Comparison of ENCODE assay signal across 1 cellular context in the genomic region with DNA sequence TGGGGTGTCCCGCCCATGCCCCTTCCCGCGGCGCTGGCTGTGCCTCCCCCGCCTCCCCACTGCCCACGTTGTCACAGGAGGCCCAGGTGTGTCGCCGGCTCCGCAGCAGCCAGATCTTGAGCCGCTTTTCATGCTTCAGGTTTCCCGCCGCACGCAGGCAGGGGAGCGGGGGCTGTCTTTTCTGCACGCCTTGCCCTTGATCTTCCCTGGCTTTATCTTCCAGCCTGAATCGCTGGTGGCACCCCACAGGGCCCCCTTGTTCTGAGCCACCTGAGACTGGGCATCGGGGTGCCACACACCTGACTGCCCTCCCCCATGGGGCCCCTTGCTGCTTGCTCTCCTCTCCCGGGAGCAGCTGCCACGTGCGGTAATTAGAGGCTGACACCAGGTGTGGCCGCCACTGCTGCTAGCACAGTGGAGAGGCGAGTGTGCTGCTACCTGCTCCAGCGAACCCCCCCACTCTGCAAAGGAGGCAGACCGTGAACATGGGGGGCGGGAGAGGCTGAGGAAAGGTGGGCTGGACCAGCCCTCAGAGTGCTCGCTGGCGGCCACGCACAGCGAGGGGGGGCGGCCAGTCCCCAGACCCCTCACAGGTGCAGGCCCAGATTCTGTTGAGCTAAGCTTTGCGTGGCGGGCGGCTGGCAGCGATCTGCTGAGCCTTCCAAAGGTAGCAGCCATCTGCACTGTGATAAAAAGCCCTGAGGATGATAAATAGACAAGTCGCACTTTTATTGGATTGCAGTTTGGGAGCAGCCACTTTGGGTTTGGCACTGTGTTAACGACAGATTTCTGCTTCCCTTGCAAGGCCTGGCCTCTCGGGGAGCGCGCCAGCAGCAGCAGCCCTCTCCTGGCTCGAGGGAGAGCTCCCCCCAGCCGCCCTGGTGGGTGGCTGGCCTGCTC.
TF ChIP-seq lines count a peak whose summit lies in the region.

No MANE protein-coding gene starts in this region.

TF ChIP-seq in WTC11, 78 proteins besides CTCF, POLR2A, EP300 and RAD21 (continued from another document and continues in another):
- TF ChIP-seq PRDM15 (CRISPR knock-in tag; IDR thresholded peaks at IDR 0.05) = no peak
- TF ChIP-seq ZNF263 (CRISPR knock-in tag; IDR thresholded peaks at IDR 0.05; ENCODE audit: low read depth) = no peak
- no peak for TF ChIP-seq SP1 (CRISPR knock-in tag; conservative IDR thresholded peaks at IDR 0.05)
- TF ChIP-seq E2F5 (CRISPR knock-in tag; IDR thresholded peaks at IDR 0.05) = no peak
- TF ChIP-seq, protein P1, sequence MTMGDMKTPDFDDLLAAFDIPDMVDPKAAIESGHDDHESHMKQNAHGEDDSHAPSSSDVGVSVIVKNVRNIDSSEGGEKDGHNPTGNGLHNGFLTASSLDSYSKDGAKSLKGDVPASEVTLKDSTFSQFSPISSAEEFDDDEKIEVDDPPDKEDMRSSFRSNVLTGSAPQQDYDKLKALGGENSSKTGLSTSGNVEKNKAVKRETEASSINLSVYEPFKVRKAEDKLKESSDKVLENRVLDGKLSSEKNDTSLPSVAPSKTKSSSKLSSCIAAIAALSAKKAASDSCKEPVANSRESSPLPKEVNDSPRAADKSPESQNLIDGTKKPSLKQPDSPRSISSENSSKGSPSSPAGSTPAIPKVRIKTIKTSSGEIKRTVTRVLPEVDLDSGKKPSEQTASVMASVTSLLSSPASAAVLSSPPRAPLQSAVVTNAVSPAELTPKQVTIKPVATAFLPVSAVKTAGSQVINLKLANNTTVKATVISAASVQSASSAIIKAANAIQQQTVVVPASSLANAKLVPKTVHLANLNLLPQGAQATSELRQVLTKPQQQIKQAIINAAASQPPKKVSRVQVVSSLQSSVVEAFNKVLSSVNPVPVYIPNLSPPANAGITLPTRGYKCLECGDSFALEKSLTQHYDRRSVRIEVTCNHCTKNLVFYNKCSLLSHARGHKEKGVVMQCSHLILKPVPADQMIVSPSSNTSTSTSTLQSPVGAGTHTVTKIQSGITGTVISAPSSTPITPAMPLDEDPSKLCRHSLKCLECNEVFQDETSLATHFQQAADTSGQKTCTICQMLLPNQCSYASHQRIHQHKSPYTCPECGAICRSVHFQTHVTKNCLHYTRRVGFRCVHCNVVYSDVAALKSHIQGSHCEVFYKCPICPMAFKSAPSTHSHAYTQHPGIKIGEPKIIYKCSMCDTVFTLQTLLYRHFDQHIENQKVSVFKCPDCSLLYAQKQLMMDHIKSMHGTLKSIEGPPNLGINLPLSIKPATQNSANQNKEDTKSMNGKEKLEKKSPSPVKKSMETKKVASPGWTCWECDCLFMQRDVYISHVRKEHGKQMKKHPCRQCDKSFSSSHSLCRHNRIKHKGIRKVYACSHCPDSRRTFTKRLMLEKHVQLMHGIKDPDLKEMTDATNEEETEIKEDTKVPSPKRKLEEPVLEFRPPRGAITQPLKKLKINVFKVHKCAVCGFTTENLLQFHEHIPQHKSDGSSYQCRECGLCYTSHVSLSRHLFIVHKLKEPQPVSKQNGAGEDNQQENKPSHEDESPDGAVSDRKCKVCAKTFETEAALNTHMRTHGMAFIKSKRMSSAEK (CRISPR knock-in tag; IDR thresholded peaks at IDR 0.05; ENCODE audit: borderline replicate concordance) = no peak
- TF ChIP-seq, protein P2, sequence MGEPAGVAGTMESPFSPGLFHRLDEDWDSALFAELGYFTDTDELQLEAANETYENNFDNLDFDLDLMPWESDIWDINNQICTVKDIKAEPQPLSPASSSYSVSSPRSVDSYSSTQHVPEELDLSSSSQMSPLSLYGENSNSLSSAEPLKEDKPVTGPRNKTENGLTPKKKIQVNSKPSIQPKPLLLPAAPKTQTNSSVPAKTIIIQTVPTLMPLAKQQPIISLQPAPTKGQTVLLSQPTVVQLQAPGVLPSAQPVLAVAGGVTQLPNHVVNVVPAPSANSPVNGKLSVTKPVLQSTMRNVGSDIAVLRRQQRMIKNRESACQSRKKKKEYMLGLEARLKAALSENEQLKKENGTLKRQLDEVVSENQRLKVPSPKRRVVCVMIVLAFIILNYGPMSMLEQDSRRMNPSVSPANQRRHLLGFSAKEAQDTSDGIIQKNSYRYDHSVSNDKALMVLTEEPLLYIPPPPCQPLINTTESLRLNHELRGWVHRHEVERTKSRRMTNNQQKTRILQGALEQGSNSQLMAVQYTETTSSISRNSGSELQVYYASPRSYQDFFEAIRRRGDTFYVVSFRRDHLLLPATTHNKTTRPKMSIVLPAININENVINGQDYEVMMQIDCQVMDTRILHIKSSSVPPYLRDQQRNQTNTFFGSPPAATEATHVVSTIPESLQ (CRISPR knock-in tag; IDR thresholded peaks at IDR 0.05) = no peak
- TF ChIP-seq OVOL2 (CRISPR knock-in tag; IDR thresholded peaks at IDR 0.05; ENCODE audit: borderline replicate concordance) = no peak
- TF ChIP-seq NFE2L1 (CRISPR knock-in tag; IDR thresholded peaks at IDR 0.05) = no peak
- TF ChIP-seq, protein P3, sequence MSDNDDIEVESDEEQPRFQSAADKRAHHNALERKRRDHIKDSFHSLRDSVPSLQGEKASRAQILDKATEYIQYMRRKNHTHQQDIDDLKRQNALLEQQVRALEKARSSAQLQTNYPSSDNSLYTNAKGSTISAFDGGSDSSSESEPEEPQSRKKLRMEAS (CRISPR knock-in tag; IDR thresholded peaks at IDR 0.05) = peak; percentile 38; the same call in 1 of the 2 replicates
- TF ChIP-seq TEAD4 (CRISPR knock-in tag; IDR thresholded peaks at IDR 0.05) = no peak
- TF ChIP-seq NR2C2 (CRISPR knock-in tag; IDR thresholded peaks at IDR 0.05) = no peak
- TF ChIP-seq ZNF232 (CRISPR knock-in tag; IDR thresholded peaks at IDR 0.05) = no peak
- no peak for TF ChIP-seq AR (CRISPR knock-in tag; IDR thresholded peaks at IDR 0.05)
- no peak for TF ChIP-seq MXD4 (CRISPR knock-in tag; IDR thresholded peaks at IDR 0.05; ENCODE audit: borderline replicate concordance)
- TF ChIP-seq NFATC4 (CRISPR knock-in tag; IDR thresholded peaks at IDR 0.05) = no peak
- TF ChIP-seq, protein P4, sequence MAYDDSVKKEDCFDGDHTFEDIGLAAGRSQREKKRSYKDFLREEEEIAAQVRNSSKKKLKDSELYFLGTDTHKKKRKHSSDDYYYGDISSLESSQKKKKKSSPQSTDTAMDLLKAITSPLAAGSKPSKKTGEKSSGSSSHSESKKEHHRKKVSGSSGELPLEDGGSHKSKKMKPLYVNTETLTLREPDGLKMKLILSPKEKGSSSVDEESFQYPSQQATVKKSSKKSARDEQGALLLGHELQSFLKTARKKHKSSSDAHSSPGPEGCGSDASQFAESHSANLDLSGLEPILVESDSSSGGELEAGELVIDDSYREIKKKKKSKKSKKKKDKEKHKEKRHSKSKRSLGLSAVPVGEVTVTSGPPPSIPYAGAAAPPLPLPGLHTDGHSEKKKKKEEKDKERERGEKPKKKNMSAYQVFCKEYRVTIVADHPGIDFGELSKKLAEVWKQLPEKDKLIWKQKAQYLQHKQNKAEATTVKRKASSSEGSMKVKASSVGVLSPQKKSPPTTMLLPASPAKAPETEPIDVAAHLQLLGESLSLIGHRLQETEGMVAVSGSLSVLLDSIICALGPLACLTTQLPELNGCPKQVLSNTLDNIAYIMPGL (CRISPR knock-in tag; IDR thresholded peaks at IDR 0.05) = no peak
- no peak for TF ChIP-seq CREM (CRISPR knock-in tag; IDR thresholded peaks at IDR 0.05)
- TF ChIP-seq, protein P5, sequence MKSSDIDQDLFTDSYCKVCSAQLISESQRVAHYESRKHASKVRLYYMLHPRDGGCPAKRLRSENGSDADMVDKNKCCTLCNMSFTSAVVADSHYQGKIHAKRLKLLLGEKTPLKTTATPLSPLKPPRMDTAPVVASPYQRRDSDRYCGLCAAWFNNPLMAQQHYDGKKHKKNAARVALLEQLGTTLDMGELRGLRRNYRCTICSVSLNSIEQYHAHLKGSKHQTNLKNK (CRISPR knock-in tag; IDR thresholded peaks at IDR 0.05) = no peak
- no peak for TF ChIP-seq SMAD4 (CRISPR knock-in tag; IDR thresholded peaks at IDR 0.05)
- TF ChIP-seq NFYB (CRISPR knock-in tag; conservative IDR thresholded peaks at IDR 0.05; ENCODE audit: low read depth) = no peak
- TF ChIP-seq KAT7 (CRISPR knock-in tag; IDR thresholded peaks at IDR 0.05; ENCODE audit: borderline replicate concordance) = no peak
- 0 out of 2 replicates have a peak, but pooled peaks have one; percentile 16 for TF ChIP-seq ZNF138 (CRISPR knock-in tag; conservative IDR thresholded peaks at IDR 0.05)
- TF ChIP-seq, protein P6, sequence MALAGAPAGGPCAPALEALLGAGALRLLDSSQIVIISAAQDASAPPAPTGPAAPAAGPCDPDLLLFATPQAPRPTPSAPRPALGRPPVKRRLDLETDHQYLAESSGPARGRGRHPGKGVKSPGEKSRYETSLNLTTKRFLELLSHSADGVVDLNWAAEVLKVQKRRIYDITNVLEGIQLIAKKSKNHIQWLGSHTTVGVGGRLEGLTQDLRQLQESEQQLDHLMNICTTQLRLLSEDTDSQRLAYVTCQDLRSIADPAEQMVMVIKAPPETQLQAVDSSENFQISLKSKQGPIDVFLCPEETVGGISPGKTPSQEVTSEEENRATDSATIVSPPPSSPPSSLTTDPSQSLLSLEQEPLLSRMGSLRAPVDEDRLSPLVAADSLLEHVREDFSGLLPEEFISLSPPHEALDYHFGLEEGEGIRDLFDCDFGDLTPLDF (CRISPR knock-in tag; IDR thresholded peaks at IDR 0.05) = no peak
- peak; percentile 48; the same call in 1 of the 2 replicates for TF ChIP-seq MYBL2 (CRISPR knock-in tag; IDR thresholded peaks at IDR 0.05)
- TF ChIP-seq ZNF219 (CRISPR knock-in tag; IDR thresholded peaks at IDR 0.05; ENCODE audit: borderline replicate concordance) = no peak
- no peak for TF ChIP-seq HMGA2 (CRISPR knock-in tag; IDR thresholded peaks at IDR 0.05)
- TF ChIP-seq ZNF416 (CRISPR knock-in tag; IDR thresholded peaks at IDR 0.05) = no peak
- TF ChIP-seq ESRRA (CRISPR knock-in tag; IDR thresholded peaks at IDR 0.05; ENCODE audit: borderline replicate concordance) = no peak
- no peak for TF ChIP-seq ZNF512 (CRISPR knock-in tag; IDR thresholded peaks at IDR 0.05; ENCODE audit: borderline replicate concordance)
- TF ChIP-seq SMAD3 (CRISPR knock-in tag; IDR thresholded peaks at IDR 0.05; ENCODE audit: borderline replicate concordance) = 0 out of 2 replicates have a peak, but pooled peaks have one; percentile 35
- peak; percentile 62; the same call in 1 of the 2 replicates for TF ChIP-seq FOXP1 (CRISPR knock-in tag; IDR thresholded peaks at IDR 0.05; ENCODE audit: borderline replicate concordance)
- TF ChIP-seq ZNF423 (CRISPR knock-in tag; IDR thresholded peaks at IDR 0.05) = peak; percentile 91
- no peak for TF ChIP-seq JAZF1 (CRISPR knock-in tag; IDR thresholded peaks at IDR 0.05)
